In the genomic region with DNA sequence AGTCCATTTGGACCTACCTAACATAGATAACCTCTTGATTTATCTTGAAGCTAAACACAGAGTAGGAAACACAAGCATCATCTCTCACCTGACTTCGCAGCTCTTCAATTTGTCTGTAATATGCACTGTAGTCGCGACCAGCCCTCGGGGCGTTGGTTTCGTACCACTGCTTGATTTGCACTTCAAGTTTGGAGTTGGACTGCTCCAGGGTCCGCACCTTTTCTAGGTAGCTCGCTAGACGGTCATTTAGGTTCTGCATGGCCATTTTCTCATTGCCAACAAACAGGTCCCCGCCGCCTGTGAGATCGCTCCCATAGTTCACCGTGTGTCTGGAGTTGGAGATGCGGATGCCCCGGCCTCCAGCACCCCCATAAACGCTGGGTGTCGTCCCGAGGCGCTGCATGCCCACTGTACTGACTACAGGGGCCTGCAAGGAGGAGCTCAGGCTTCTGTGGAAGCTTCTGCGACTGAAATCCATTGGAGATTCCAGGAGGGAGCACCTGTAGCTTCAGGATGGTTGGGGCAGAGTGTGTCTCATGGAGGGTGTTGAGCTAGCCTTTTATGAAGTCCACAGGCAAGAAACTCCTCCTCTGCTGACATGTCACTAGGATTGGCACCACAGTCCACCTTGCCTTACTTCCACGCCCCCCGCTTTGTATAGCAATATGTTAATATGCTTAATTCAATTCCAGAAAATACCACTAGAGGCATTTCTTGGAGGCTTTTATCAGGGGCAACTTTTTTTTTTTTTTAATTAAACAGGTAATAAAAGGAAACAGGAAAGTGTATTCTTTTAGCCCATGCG, we compare ENCODE assay signal across 15 cellular contexts. TPM values are rescaled to one million over a fixed set of nuclear protein-coding genes. Genes with fewer than 3 reads are reported as not detected.
DNase-seq lines count a peak whose midpoint lies in the region; FAIRE-seq and TF ChIP-seq lines count a peak whose summit lies in the region.
"Had no signal": no experiment of that assay in that cellular context is flagged by ENCODE, and none has a peak within 500 bp of the region (broad histone marks: within the 10 kb centered on the region; RNA-seq: fewer than 3 reads in every experiment).

A gene with protein sequence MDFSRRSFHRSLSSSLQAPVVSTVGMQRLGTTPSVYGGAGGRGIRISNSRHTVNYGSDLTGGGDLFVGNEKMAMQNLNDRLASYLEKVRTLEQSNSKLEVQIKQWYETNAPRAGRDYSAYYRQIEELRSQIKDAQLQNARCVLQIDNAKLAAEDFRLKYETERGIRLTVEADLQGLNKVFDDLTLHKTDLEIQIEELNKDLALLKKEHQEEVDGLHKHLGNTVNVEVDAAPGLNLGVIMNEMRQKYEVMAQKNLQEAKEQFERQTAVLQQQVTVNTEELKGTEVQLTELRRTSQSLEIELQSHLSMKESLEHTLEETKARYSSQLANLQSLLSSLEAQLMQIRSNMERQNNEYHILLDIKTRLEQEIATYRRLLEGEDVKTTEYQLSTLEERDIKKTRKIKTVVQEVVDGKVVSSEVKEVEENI (minus strand): TSS at position 535 of the 805 bp plus-strand sequence. CDS start 57 bp downstream, at position 478.

- H3K18ac ChIP-seq in H1 (ENCODE audit: extremely low read depth, low read length), result no peak within 1 kb of the TSS

- no peak within 1 kb of the TSS for H3K23ac ChIP-seq in H1 (ENCODE audit: insufficient read length)

- H2BK15ac ChIP-seq in H1 (ENCODE audit: low read length), result no peak within 1 kb of the TSS

- H2AK5ac ChIP-seq in H1 (ENCODE audit: low read depth, low read length), result no peak within 1 kb of the TSS

- no peak within 1 kb of the TSS for H4K91ac ChIP-seq in H1 (replicated peaks; ENCODE audit: insufficient read length, low read length)

- no peak within 1 kb of the TSS for H3K27ac Mint-ChIP-seq in osteocyte (ENCODE audit: unreplicated experiment)
- no peak within 1 kb of the TSS for H3K27ac Mint-ChIP-seq in nephron progenitor cell
- H3K27ac Mint-ChIP-seq: activated naive CD8-positive, alpha-beta T cell treated with anti-CD3 and anti-CD28 coated beads for 36 hours; naive B cell had no signal

- peak; percentile 1 for DNase-seq in NCI-H1092 (lab: John Stamatoyannopoulos, UW)
- DNase-seq in NCI-H1092 treated with DMSO at 0.1 percent for 48 hours (lab: John Stamatoyannopoulos, UW), result no peak
- no peak for DNase-seq in NB4 (ENCODE audit: low read depth)
- no peak for DNase-seq in H1 (ENCODE audit: low read depth in 1 of 2, low spot score in 2 of 2)
- DNase-seq in osteocyte (ENCODE audit: extremely low spot score, unreplicated experiment), result no peak
- DNase-seq in activated effector memory CD4-positive, alpha-beta T cell treated with anti-CD3 and anti-CD28 coated beads, Interleukin-2, amount 50 U/mL, for 16 hours, result no peak
- no peak for DNase-seq in pons (ENCODE audit: low spot score)
- no peak for DNase-seq in nephron progenitor cell
- DNase-seq: activated naive CD8-positive, alpha-beta T cell treated with anti-CD3 and anti-CD28 coated beads for 36 hours; DMS79; KBM-7; naive B cell; NCI-H2171; trophoblast cell had no signal

- H3K36me3 ChIP-seq in H1 (ENCODE audit: control insufficient read depth in 2 of 4, insufficient read depth in 4 of 4, low read length in 3 of 4), result no peaks in the 10 kb centered on the region

- H3K79me2 ChIP-seq in H1 (ENCODE audit: control insufficient read depth in 1 of 2, insufficient read depth in 2 of 2, low read length in 2 of 2), result no peaks in the 10 kb centered on the region

- H4K20me1 ChIP-seq in H1 (replicated peaks in 1 of 2; ENCODE audit: control insufficient read depth in 1 of 2, insufficient read depth in 2 of 2, low read length in 2 of 2), result no peaks in the 10 kb centered on the region

- peak; percentile 9 for TF ChIP-seq CTCF in NB4 (IDR thresholded peaks at IDR 0.05; ENCODE audit: low read depth, low read length)
- no peak for TF ChIP-seq CTCF in H1 (IDR thresholded peaks at IDR 0.05; ENCODE audit: control extremely low read depth in 1 of 3, insufficient read depth in 1 of 3, low read depth in 1 of 3, low read length in 3 of 3)
- TF ChIP-seq CTCF in osteocyte (IDR thresholded peaks at IDR 0.05), result peak; percentile 6
- no peak for TF ChIP-seq CTCF in nephron progenitor cell (IDR thresholded peaks at IDR 0.05)

- peak within 1 kb of the TSS; percentile 46; the same call in 1 of the 2 replicates for H4K8ac ChIP-seq in H1 (ENCODE audit: extremely low read depth, insufficient read depth, low read length)

- H3K9ac ChIP-seq in H1 (replicated peaks in 1 of 4; ENCODE audit: extremely low read depth in 1 of 4, low read depth in 3 of 4, low read length in 3 of 4), result no peak within 1 kb of the TSS

- H3K56ac ChIP-seq in H1 (replicated peaks; ENCODE audit: insufficient read length, low read depth, low read length), result no peak within 1 kb of the TSS

- no peak for FAIRE-seq in H1 (lab: Jason Lieb, UNC)
- FAIRE-seq: A204.1 had no signal

- H3K4ac ChIP-seq in H1 (replicated peaks; ENCODE audit: insufficient read length, low read depth, low read length), result no peak within 1 kb of the TSS

- no peak within 1 kb of the TSS for H2BK120ac ChIP-seq in H1 (replicated peaks; ENCODE audit: low read depth, low read length)

- no peaks in the 10 kb centered on the region for H3K23me2 ChIP-seq in H1 (ENCODE audit: low read depth, low read length)

- no peak within 1 kb of the TSS for H3K4me2 ChIP-seq in H1 (ENCODE audit: insufficient read depth in 1 of 2, low read depth in 2 of 2, low read length in 2 of 2)

- no peak within 1 kb of the TSS for H2BK5ac ChIP-seq in H1 (ENCODE audit: low read depth, low read length)

- H3K4me1 ChIP-seq in H1 (replicated peaks in 1 of 4; ENCODE audit: control insufficient read depth in 3 of 4, insufficient read depth in 4 of 4, low read length in 3 of 4), result no peaks in the 10 kb centered on the region

- no peaks in the 10 kb centered on the region for H3K27me3 ChIP-seq in H1 (replicated peaks in 1 of 4; ENCODE audit: control insufficient read depth in 3 of 4, extremely low read depth in 1 of 4, insufficient read depth in 3 of 4, low read length in 3 of 4)

- no peak within 1 kb of the TSS for H2AFZ ChIP-seq in H1 (ENCODE audit: low read length)

- no peak within 1 kb of the TSS for H3K27ac ChIP-seq in H1 (ENCODE audit: low read depth, low read length)

- no peaks in the 10 kb centered on the region for H3K36me3 Mint-ChIP-seq in osteocyte (ENCODE audit: unreplicated experiment)
- no peaks in the 10 kb centered on the region for H3K36me3 Mint-ChIP-seq in nephron progenitor cell (ENCODE audit: low read depth)
- H3K36me3 Mint-ChIP-seq: activated naive CD8-positive, alpha-beta T cell treated with anti-CD3 and anti-CD28 coated beads for 36 hours; naive B cell had no signal

- H3K14ac ChIP-seq in H1 (ENCODE audit: insufficient read length), result no peak within 1 kb of the TSS

- no peak for TF ChIP-seq EP300 in H1 (IDR thresholded peaks at IDR 0.05; ENCODE audit: borderline replicate concordance in 1 of 2, low read depth in 2 of 2, low read length in 2 of 2)

- H2BK12ac ChIP-seq in H1 (ENCODE audit: low read depth, low read length), result no peak within 1 kb of the TSS

- no peaks in the 10 kb centered on the region for H3K9me3 ChIP-seq in H1 (ENCODE audit: insufficient read depth in 2 of 2, low read depth in 1 of 2, low read length in 1 of 2)

- H3K4me3 ChIP-seq in NB4 (ENCODE audit: low read depth, low read length) (no peak within 1 kb of the TSS), H1 (ENCODE audit: extremely low read depth in 1 of 4, insufficient read depth in 2 of 4, low read depth in 3 of 4, low read length in 4 of 4) (no peak within 1 kb of the TSS)

- H4K5ac ChIP-seq in H1 (ENCODE audit: insufficient read length, low read depth, low read length), result no peak within 1 kb of the TSS

- no peak within 1 kb of the TSS for H3K4me3 Mint-ChIP-seq in osteocyte (ENCODE audit: unreplicated experiment)
- no peak within 1 kb of the TSS for H3K4me3 Mint-ChIP-seq in nephron progenitor cell
- H3K4me3 Mint-ChIP-seq: activated naive CD8-positive, alpha-beta T cell treated with anti-CD3 and anti-CD28 coated beads for 36 hours; naive B cell had no signal

- H3K27me3 Mint-ChIP-seq in osteocyte (ENCODE audit: unreplicated experiment) (peaks cover 42% of the 10 kb centered on the region), nephron progenitor cell (ENCODE audit: low read depth, poor library complexity) (peaks cover 23% of the 10 kb centered on the region)

- H3K4me1 Mint-ChIP-seq in osteocyte (ENCODE audit: unreplicated experiment), result no peaks in the 10 kb centered on the region
- H3K4me1 Mint-ChIP-seq in nephron progenitor cell, result no peaks in the 10 kb centered on the region
- H3K4me1 Mint-ChIP-seq: activated naive CD8-positive, alpha-beta T cell treated with anti-CD3 and anti-CD28 coated beads for 36 hours had no signal

- H2BK20ac ChIP-seq in H1 (ENCODE audit: low read length), result no peak within 1 kb of the TSS

- H3K79me1 ChIP-seq in H1 (ENCODE audit: low read depth, low read length), result no peaks in the 10 kb centered on the region

- no peaks in the 10 kb centered on the region for H3K9me3 Mint-ChIP-seq in osteocyte (ENCODE audit: unreplicated experiment)
- no peaks in the 10 kb centered on the region for H3K9me3 Mint-ChIP-seq in nephron progenitor cell
- H3K9me3 Mint-ChIP-seq: activated naive CD8-positive, alpha-beta T cell treated with anti-CD3 and anti-CD28 coated beads for 36 hours; naive B cell had no signal

- WGBS in H1 (ENCODE audit: extremely low coverage in 1 of 2, insufficient coverage in 1 of 2, insufficient read length in 1 of 2, insufficient replicate concordance in 2 of 2, low coverage in 1 of 2, low lambda C conversion rate in 2 of 2, missing lambda C conversion rate in 1 of 2), 2 experiments, result 92% methylated on average over 23 of the region's 23 CpGs; no CpG with 5 or more reads in 1 of the 2 experiments

- TF ChIP-seq RAD21 in H1 (IDR thresholded peaks at IDR 0.05 in 1 of 2, conservative IDR thresholded peaks at IDR 0.05 in 1 of 2; ENCODE audit: low read depth in 2 of 2, low read length in 2 of 2), result no peak

- CTCF ChIA-PET in H1 (lab: Charles Lee; ENCODE audit: partially characterized antibody), result interaction anchor here (0.5 to 2.1 kb wide), 14 partner anchors 15 to 947 kb away, joined by 3 to 8 read pairs (median 3); a partner anchor contains a TSS

- POLR2A ChIA-PET in H1 (lab: Charles Lee; ENCODE audit: partially characterized antibody), result no interaction called here

- no peak for TF ChIP-seq POLR2A in NB4 (IDR thresholded peaks at IDR 0.05; ENCODE audit: extremely low read depth, insufficient read length)
- TF ChIP-seq POLR2A in H1 (IDR thresholded peaks at IDR 0.05; ENCODE audit: control extremely low read depth in 1 of 2, low read depth in 2 of 2, low read length in 2 of 2), result no peak

RNA-seq across cellular contexts. Expression of the gene that starts here (rescaled TPM):
- not detected in 2 replicates for total RNA-seq in H1 (2021; fragmentation: NEBNext Ultra II Directional; extraction: Animal tissue kit (Norgen Biotek cat#: 25700))
- polyA plus RNA-seq in H1 (2011; rRNA removed), result not detected in 2 replicates
- polyA plus RNA-seq in H1 (2011; cell fraction: cytosol; rRNA removed), result not detected
- polyA plus RNA-seq in H1 (2011; cell fraction: nucleus; rRNA removed), result not detected
- not detected in 4 replicates for polyA plus RNA-seq in H1 (2012, experiment 1 of 2)
- not detected for polyA plus RNA-seq in H1 (2012, experiment 2 of 2)
- not detected for polyA plus RNA-seq in H1 (2013, experiment 1 of 2)
- not detected for polyA plus RNA-seq in H1 (2013, experiment 2 of 2)
- polyA minus RNA-seq in H1 (2011; rRNA and poly(A)+ RNA removed), result not detected in 2 replicates
- not detected for polyA minus RNA-seq in H1 (2011; cell fraction: cytosol; rRNA and poly(A)+ RNA removed)
- not detected for polyA minus RNA-seq in H1 (2011; cell fraction: nucleus; rRNA and poly(A)+ RNA removed)
- total RNA-seq in osteocyte, result not detected in 2 replicates
- total RNA-seq: activated naive CD8-positive, alpha-beta T cell treated with anti-CD3 and anti-CD28 coated beads for 36 hours had no signal

Comparison
In these comparisons a context has a peak if more than half of its experiments do, and no peak if none do; other contexts are left out.
1. CTCF ChIP-seq: peak in NB4 (single experiment) and osteocyte (single experiment); none in H1 (0 of 3) and nephron progenitor cell (single experiment).